In the genomic region with DNA sequence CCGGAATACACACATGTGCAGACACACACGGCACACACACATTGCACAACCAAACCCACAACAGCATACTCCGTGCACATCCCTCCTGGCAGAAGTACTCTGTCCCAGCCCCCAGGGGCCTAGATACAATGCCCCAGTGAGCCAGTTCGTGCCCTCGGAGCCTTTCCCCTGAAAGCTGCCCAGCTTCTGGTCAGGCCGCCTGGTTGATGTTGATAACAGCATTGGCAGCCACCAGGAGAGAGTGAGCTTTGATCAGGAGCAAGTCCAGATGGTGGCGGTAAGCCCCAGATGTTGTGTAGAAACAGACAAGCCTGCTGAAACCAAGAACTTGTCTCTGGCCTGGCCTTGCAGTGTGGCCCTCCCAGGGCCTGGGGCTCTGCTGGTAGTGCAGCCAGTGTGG, we compare ENCODE assay signal across 1 cellular context.
TF ChIP-seq lines count a peak whose summit lies in the region.

No MANE protein-coding gene starts in this region.

TF ChIP-seq in SK-N-SH treated with all-trans-retinoic acid at 6 μM for 48 hours, 23 proteins besides CTCF, POLR2A, EP300 and RAD21 (continued from another document):
- TF ChIP-seq, protein P1, sequence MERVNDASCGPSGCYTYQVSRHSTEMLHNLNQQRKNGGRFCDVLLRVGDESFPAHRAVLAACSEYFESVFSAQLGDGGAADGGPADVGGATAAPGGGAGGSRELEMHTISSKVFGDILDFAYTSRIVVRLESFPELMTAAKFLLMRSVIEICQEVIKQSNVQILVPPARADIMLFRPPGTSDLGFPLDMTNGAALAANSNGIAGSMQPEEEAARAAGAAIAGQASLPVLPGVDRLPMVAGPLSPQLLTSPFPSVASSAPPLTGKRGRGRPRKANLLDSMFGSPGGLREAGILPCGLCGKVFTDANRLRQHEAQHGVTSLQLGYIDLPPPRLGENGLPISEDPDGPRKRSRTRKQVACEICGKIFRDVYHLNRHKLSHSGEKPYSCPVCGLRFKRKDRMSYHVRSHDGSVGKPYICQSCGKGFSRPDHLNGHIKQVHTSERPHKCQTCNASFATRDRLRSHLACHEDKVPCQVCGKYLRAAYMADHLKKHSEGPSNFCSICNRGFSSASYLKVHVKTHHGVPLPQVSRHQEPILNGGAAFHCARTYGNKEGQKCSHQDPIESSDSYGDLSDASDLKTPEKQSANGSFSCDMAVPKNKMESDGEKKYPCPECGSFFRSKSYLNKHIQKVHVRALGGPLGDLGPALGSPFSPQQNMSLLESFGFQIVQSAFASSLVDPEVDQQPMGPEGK (CRISPR knock-in tag; IDR thresholded peaks at IDR 0.05; ENCODE audit: borderline replicate concordance) = no peak
